12 cellular contexts compared by ENCODE assay signal in genomic region chr15:58758141-58758540, GRCh38. TPM values are rescaled to one million over a fixed set of nuclear protein-coding genes. Genes with fewer than 3 reads are reported as not detected.
DNase-seq lines count a peak whose midpoint lies in the region; ATAC-seq and TF ChIP-seq lines count a peak whose summit lies in the region.
"Had no signal": no experiment of that assay in that cellular context is flagged by ENCODE, and none has a peak within 500 bp of the region (broad histone marks: within the 10 kb centered on the region; RNA-seq: fewer than 3 reads in every experiment).

No MANE protein-coding gene starts in this region.

- no peaks in the 10 kb centered on the region for H3K4me1 ChIP-seq in spleen
- H3K4me1 ChIP-seq: gastrocnemius medialis had no signal

- H3K4me3 ChIP-seq in HFF-Myc (replicated peaks; ENCODE audit: low read depth, low read length) (no peak overlapping the region), astrocyte of the spinal cord (ENCODE audit: low read depth, low read length) (no peak overlapping the region), spleen (no peak overlapping the region)
- H3K4me3 ChIP-seq: gastrocnemius medialis had no signal

- no peaks in the 10 kb centered on the region for H3K9me3 ChIP-seq in spleen
- H3K9me3 ChIP-seq: gastrocnemius medialis had no signal

- no peaks in the 10 kb centered on the region for H3K27me3 ChIP-seq in spleen (replicated peaks in 1 of 7)
- H3K27me3 ChIP-seq: gastrocnemius medialis had no signal

- intact Hi-C loops in left colon (cut with DNase I, micrococcal nuclease), result no loop called here
- intact Hi-C loops in spleen (cut with DNase I; ENCODE audit: low total_unique reads), result no loop called here

- DNase-seq in AG20443 (ENCODE audit: low spot score), result peak; percentile 52
- DNase-seq in HFF-Myc (ENCODE audit: extremely low read depth, low read depth), result no peak
- DNase-seq in astrocyte of the spinal cord (ENCODE audit: low read depth, low spot score), result no peak
- DNase-seq in left colon, result no peak
- DNase-seq in spleen, result no peak
- DNase-seq: activated naive CD4-positive, alpha-beta T cell treated with anti-CD3 and anti-CD28 coated beads, Interleukin-2, amount 50 U/mL, for 16 hours; DND-41; gastrocnemius medialis; NCI-H2171 had no signal

- H3K36me3 ChIP-seq in spleen, result no peaks in the 10 kb centered on the region
- H3K36me3 ChIP-seq: gastrocnemius medialis had no signal

- H3K27ac ChIP-seq in spleen, result no peak overlapping the region
- H3K27ac ChIP-seq: gastrocnemius medialis had no signal

- TF ChIP-seq POLR2A in spleen (IDR thresholded peaks at IDR 0.05), result no peak

- in situ Hi-C loops in astrocyte of the spinal cord (cut with HindIII; ENCODE audit: low sequenced_read_pairs), result no loop called here

- TF ChIP-seq CTCF in HFF-Myc (IDR thresholded peaks at IDR 0.05; ENCODE audit: low read depth, low read length, missing control alignments) (peak; percentile 7), astrocyte of the spinal cord (IDR thresholded peaks at IDR 0.05; ENCODE audit: low read depth, low read length) (peak; percentile 34), spleen (IDR thresholded peaks at IDR 0.05 in 8 of 11, conservative IDR thresholded peaks at IDR 0.05 in 3 of 11) (peak in 3 of 11 experiments; percentile 15 to 31 (median 15))

- ATAC-seq in left colon (peak; percentile 42), HG03095 (IDR thresholded peaks at IDR 0.05; ENCODE audit: unreplicated experiment) (no peak), HG02798 (IDR thresholded peaks at IDR 0.05; ENCODE audit: poor library complexity, unreplicated experiment) (no peak), GM19463 (IDR thresholded peaks at IDR 0.05; ENCODE audit: unreplicated experiment) (no peak)
- ATAC-seq: gastrocnemius medialis had no signal

- WGBS in spleen, 5 donors, result 22 to 66% (median 47%) methylated on average over 3 of the region's 3 CpGs

RNA-seq across cellular contexts. Expression of gene ADAM10, which starts 8.6 kb away (rescaled TPM):
- total RNA-seq in left colon (100 to 1,000 TPM; 138 to 183 TPM), spleen (100 to 1,000 TPM; 115 to 205 (median 161) TPM)
- 10 to 100 TPM in 2 of 3 donors, 1 to 10 TPM in 1; 7.6 to 12.1 (median 11.1) TPM for polyA plus RNA-seq in spleen

RNA-seq across cellular contexts. Expression of gene MINDY2, which starts 13.0 kb away (rescaled TPM):
- total RNA-seq in left colon (10 to 100 TPM in 1 of 2 donors, 1 to 10 TPM in 1; 9.0 to 14.1 TPM), spleen (10 to 100 TPM; 14.1 to 24.0 (median 20.1) TPM)
- polyA plus RNA-seq in spleen, result 1 to 10 TPM; 2.3 to 4.4 (median 2.4) TPM
